In genomic region chr5:75720882-75721281, GRCh38 we compare ENCODE assay signal across 29 cellular contexts. TPM values are rescaled to one million over a fixed set of nuclear protein-coding genes. Genes with fewer than 3 reads are reported as not detected.
DNase-seq lines count a peak whose midpoint lies in the region; ATAC-seq and TF ChIP-seq lines count a peak whose summit lies in the region.
"Had no signal": no experiment of that assay in that cellular context is flagged by ENCODE, and none has a peak within 500 bp of the region (broad histone marks: within the 10 kb centered on the region; RNA-seq: fewer than 3 reads in every experiment).

No MANE protein-coding gene starts in this region.

- H3K9me3 ChIP-seq in mammary epithelial cell (replicated peaks; ENCODE audit: insufficient read depth, low read length) (no peaks in the 10 kb centered on the region), neutrophil (no peaks in the 10 kb centered on the region), lower lobe of right lung (no peaks in the 10 kb centered on the region)
- H3K9me3 ChIP-seq: HAP-1, right atrium auricular region, SK-N-SH, tibial nerve had no signal

- H4K20me1 ChIP-seq in mammary epithelial cell (ENCODE audit: insufficient read depth, low read length), result no peaks in the 10 kb centered on the region

- CTCF ChIA-PET in mammary epithelial cell (lab: Charles Lee; ENCODE audit: low non-redundant PET), result interaction anchor here (0.7 kb wide), 1 partner anchor 52 kb away, joined by 6 read pairs; no protein-coding TSS in a partner anchor

- H3K9ac ChIP-seq in mammary epithelial cell (ENCODE audit: insufficient read depth, low read length), result no peak overlapping the region
- H3K9ac ChIP-seq: neural progenitor cell, SK-N-SH had no signal

- in situ Hi-C loops in mammary epithelial cell (cut with MboI; ENCODE audit: low sequenced_read_pairs in 2 of 2), result no loop called here

- no peak overlapping the region for H3K27ac ChIP-seq in mammary epithelial cell (ENCODE audit: insufficient read depth, low read depth, low read length)
- H3K27ac ChIP-seq in neutrophil, result peak overlapping the region; percentile 83
- no peak overlapping the region for H3K27ac ChIP-seq in lower lobe of right lung
- H3K27ac ChIP-seq: brain microvascular endothelial cell, C4-2B, neural progenitor cell, right atrium auricular region, tibial nerve, WERI-Rb-1 had no signal

- H3K4me1 ChIP-seq in mammary epithelial cell (ENCODE audit: insufficient read depth, low read length) (peaks cover 2% of the 10 kb centered on the region), neutrophil (ENCODE audit: control insufficient read depth in 1 of 2, insufficient read depth in 1 of 2, low read depth in 1 of 2, low read length in 1 of 2) (peaks cover 37 to 38% of the 10 kb centered on the region in 2 experiments), lower lobe of right lung (peaks cover 9% of the 10 kb centered on the region)

- peak; percentile 4 for DNase-seq in HuH-7 (ENCODE audit: low spot score)
- peak; percentile 62 for DNase-seq in NOMO-1 treated with dmso at 0.1 percent for 144 hours (lab: John Stamatoyannopoulos, UW; ENCODE audit: unreplicated experiment)
- DNase-seq in mammary epithelial cell, result peak; percentile 32
- no peak for DNase-seq in lower lobe of right lung
- DNase-seq: activated CD4-positive, alpha-beta T cell treated with anti-CD3 and anti-CD28 coated beads, Interleukin-2, amount 10 ng/mL, durations not matched to agents 7 days and 5 days; activated CD8-positive, alpha-beta memory T cell treated with anti-CD3 and anti-CD28 coated beads, Interleukin-2, amount 10 ng/mL, durations not matched to agents 7 days and 5 days; activated naive CD4-positive, alpha-beta T cell treated with anti-CD3 and anti-CD28 coated beads for 36 hours; activated T-cell treated with anti-CD3 and anti-CD28 coated beads, Interleukin-2, amount 50 U/mL, for 72 hours; amniotic stem cell; brain microvascular endothelial cell; DMS79 treated with DMSO at 0.1 percent for 48 hours; head of caudate nucleus; kidney glomerular epithelial cell; NCI-H1092; NCI-H187 treated with DMSO at 0.1 percent for 48 hours; NCI-H2171 treated with DMSO at 0.1 percent for 48 hours; NCI-H526 treated with DMSO at 0.1 percent for 48 hours; RPMI8226; SK-N-SH; spleen; WERI-Rb-1 had no signal

- no peak for ATAC-seq in GM18867 (IDR thresholded peaks at IDR 0.05; ENCODE audit: unreplicated experiment)
- no peak for ATAC-seq in HG03469 (IDR thresholded peaks at IDR 0.05; ENCODE audit: unreplicated experiment)
- ATAC-seq in lower lobe of right lung, result no peak
- ATAC-seq: activated CD8-positive, alpha-beta memory T cell treated with anti-CD3 and anti-CD28 coated beads, Interleukin-2, amount 10 ng/mL, durations not matched to agents 7 days and 5 days; activated T-cell treated with anti-CD3 and anti-CD28 coated beads, Interleukin-2, amount 50 U/mL, for 72 hours had no signal

- TF ChIP-seq CTCF in mammary epithelial cell (conservative IDR thresholded peaks at IDR 0.05 in 1 of 2, IDR thresholded peaks at IDR 0.05 in 1 of 2; ENCODE audit: extremely low read depth in 1 of 2, insufficient read depth in 1 of 2, low read depth in 1 of 2, low read length in 2 of 2) (no peak), neutrophil (IDR thresholded peaks at IDR 0.05) (no peak), lower lobe of right lung (IDR thresholded peaks at IDR 0.05) (no peak)

- BruUV-seq in mammary epithelial cell (replicated peaks; lab: Mats Ljungman, UMichigan), result no TSS peak

- H3K27me3 ChIP-seq in mammary epithelial cell (ENCODE audit: insufficient read depth, low read length) (no peaks in the 10 kb centered on the region), neutrophil (no peaks in the 10 kb centered on the region), lower lobe of right lung (ENCODE audit: low read depth) (no peaks in the 10 kb centered on the region)
- H3K27me3 ChIP-seq: brain microvascular endothelial cell, right atrium auricular region, spleen, tibial nerve had no signal

- no peak overlapping the region for H3K4me2 ChIP-seq in mammary epithelial cell (ENCODE audit: insufficient read depth, low read depth, low read length)
- H3K4me2 ChIP-seq: neural progenitor cell, SK-N-SH had no signal

- no peak overlapping the region for H3K4me3 ChIP-seq in mammary epithelial cell (replicated peaks in 1 of 3; ENCODE audit: insufficient read depth in 1 of 3, low read depth in 2 of 3, low read length in 3 of 3)
- peak overlapping the region in 1 of 2 experiments; percentile 4 for H3K4me3 ChIP-seq in neutrophil (ENCODE audit: low read depth in 1 of 2, low read length in 1 of 2)
- no peak overlapping the region for H3K4me3 ChIP-seq in lower lobe of right lung
- H3K4me3 ChIP-seq: HAP-1, neural progenitor cell, right atrium auricular region, spleen, tibial nerve had no signal

- no peaks in the 10 kb centered on the region for H3K36me3 ChIP-seq in mammary epithelial cell (ENCODE audit: insufficient read depth, low read length)
- no peaks in the 10 kb centered on the region for H3K36me3 ChIP-seq in neutrophil
- H3K36me3 ChIP-seq in lower lobe of right lung, result no peaks in the 10 kb centered on the region
- H3K36me3 ChIP-seq: brain microvascular endothelial cell, HAP-1, neural progenitor cell, right atrium auricular region, spleen, tibial nerve, WERI-Rb-1 had no signal

- WGBS in mammary epithelial cell (ENCODE audit: low coverage, missing lambda C conversion rate), result 49% methylated on average over 5 of the region's 5 CpGs

- intact Hi-C loops in mammary epithelial cell (cut with micrococcal nuclease) (no loop called here), lower lobe of right lung (cut with DNase I) (no loop called here)

- H2AFZ ChIP-seq in mammary epithelial cell (ENCODE audit: low read depth, low read length), result no peak overlapping the region
- H2AFZ ChIP-seq: neural progenitor cell had no signal

- dilution Hi-C loops in mammary epithelial cell (cut with HindIII; ENCODE audit: low sequenced_read_pairs), result no loop called here

- peaks cover 9% of the 10 kb centered on the region for H3K79me2 ChIP-seq in mammary epithelial cell (ENCODE audit: insufficient read depth, low read length)

RNA-seq across cellular contexts. Expression of gene POC5, which starts 3.6 kb away (rescaled TPM):
- total RNA-seq in mammary epithelial cell, result 10 to 100 TPM; 11.4 to 13.8 TPM
- polyA plus RNA-seq in mammary epithelial cell, result 10.9 TPM
- 1.1 TPM for polyA minus RNA-seq in mammary epithelial cell
- 10.7 TPM for total RNA-seq in lower lobe of right lung
